ENCODE assay signal across 20 cellular contexts in genomic region chr2:128284841-128285240, GRCh38.
"Had no signal": no experiment of that assay in that cellular context is flagged by ENCODE, and none has a peak within 500 bp of the region (broad histone marks: within the 10 kb centered on the region; RNA-seq: fewer than 3 reads in every experiment).

No MANE protein-coding gene starts in this region.

- H3K27ac ChIP-seq: foreskin keratinocyte, neutrophil, parathyroid adenoma, sigmoid colon, testis, vagina had no signal

- H3K4me2 ChIP-seq: smooth muscle cell had no signal

- H3K4me3 ChIP-seq: sigmoid colon, smooth muscle cell, testis, vagina had no signal

- H3K9me3 ChIP-seq: neutrophil, sigmoid colon, testis, vagina had no signal

- H3K4me1 ChIP-seq: foreskin keratinocyte had no signal

- DNase-seq: activated CD4-positive, alpha-beta T cell treated with anti-CD3 and anti-CD28 coated beads, Interleukin-2, amount 10 ng/mL, durations not matched to agents 7 days and 5 days; activated CD4-positive, CD25-positive, alpha-beta regulatory T cell treated with anti-CD3 and anti-CD28 coated beads, Interleukin-2, amount 50 U/mL, for 72 hours; activated CD8-positive, alpha-beta T cell treated with anti-CD3 and anti-CD28 coated beads for 36 hours; activated gamma-delta T cell treated with Interleukin-2 at 50 U/mL for 16 hours; anterior cingulate cortex; central memory CD4-positive, alpha-beta T cell; effector memory CD4-positive, alpha-beta T cell; foreskin keratinocyte; hippocampal formation; midbrain; sigmoid colon; stimulated activated CD4-positive, alpha-beta T cell treated with anti-CD3 and anti-CD28 coated beads, Interleukin-2, amount 100 ng/mL, for 48 hours; stimulated activated naive CD4-positive, alpha-beta T cell; testis had no signal

- H3K27me3 ChIP-seq: foreskin keratinocyte, sigmoid colon, testis, vagina had no signal

- ATAC-seq: activated CD8-positive, alpha-beta T cell treated with anti-CD3 and anti-CD28 coated beads for 36 hours; foreskin keratinocyte; natural killer cell treated with Interleukin-12 subunit alpha and Interleukin-12 subunit beta and Interleukin-15 and Interleukin-18, amount 100 ng/mL, for 72 hours had no signal

- H3K36me3 ChIP-seq: neutrophil, vagina had no signal

- FAIRE-seq: colon had no signal

- H3K9ac ChIP-seq: parathyroid adenoma had no signal

- H2AFZ ChIP-seq: parathyroid adenoma had no signal
